In genomic region chr4:117093581-117093980, GRCh38 we compare ENCODE assay signal across 1 cellular context.
TF ChIP-seq lines count a peak whose summit lies in the region.

No MANE protein-coding gene starts in this region.

TF ChIP-seq in SK-N-SH treated with all-trans-retinoic acid at 6 μM for 48 hours, 23 proteins besides CTCF, POLR2A, EP300 and RAD21 (continued from another document):
- TF ChIP-seq PATZ1 (CRISPR knock-in tag; IDR thresholded peaks at IDR 0.05; ENCODE audit: borderline replicate concordance) = no peak
- no peak for TF ChIP-seq RARB (CRISPR knock-in tag; IDR thresholded peaks at IDR 0.05)
- no peak for TF ChIP-seq CSDC2 (CRISPR knock-in tag; IDR thresholded peaks at IDR 0.05)
- no peak for TF ChIP-seq TCF4 (CRISPR knock-in tag; IDR thresholded peaks at IDR 0.05; ENCODE audit: borderline replicate concordance)
- no peak for TF ChIP-seq ZNF565 (CRISPR knock-in tag; conservative IDR thresholded peaks at IDR 0.05; ENCODE audit: low read depth)
